ENCODE assay signal across 26 cellular contexts in the genomic region with DNA sequence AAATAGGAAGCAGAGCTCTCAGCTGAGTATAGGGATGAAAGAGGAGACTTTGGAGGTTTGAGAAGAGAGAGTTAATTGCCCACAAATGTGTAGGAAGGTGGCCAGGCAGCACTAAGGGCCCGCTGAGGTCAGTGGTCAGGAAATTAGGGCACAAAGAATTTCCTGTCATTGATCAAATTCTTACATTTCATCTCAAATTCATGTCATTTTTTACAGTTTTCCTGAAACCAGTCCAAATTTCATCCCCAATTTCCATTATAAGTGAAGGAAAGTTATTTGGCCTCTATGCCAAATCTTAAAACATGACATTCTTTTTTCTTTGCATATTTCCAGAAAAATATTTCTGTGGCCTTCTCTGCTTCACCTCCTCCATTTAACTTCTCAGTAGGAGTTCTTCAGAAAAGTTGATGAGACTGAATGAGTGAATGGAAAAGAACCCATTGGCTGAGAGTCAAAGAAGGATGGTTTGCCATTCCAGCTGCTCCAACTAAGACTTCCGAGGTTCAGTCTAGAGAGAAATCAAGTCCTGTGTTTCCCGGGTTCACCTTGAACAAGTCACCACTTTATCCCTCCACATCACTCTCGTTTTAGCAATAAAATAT.
DNase-seq lines count a peak whose midpoint lies in the region; ATAC-seq and TF ChIP-seq lines count a peak whose summit lies in the region.
"Had no signal": no experiment of that assay in that cellular context is flagged by ENCODE, and none has a peak within 500 bp of the region (broad histone marks: within the 10 kb centered on the region; RNA-seq: fewer than 3 reads in every experiment).

No MANE protein-coding gene starts in this region.

- H3F3A ChIP-seq in SK-N-SH (replicated peaks; ENCODE audit: insufficient read depth): no peaks in the 10 kb centered on the region

- H4K91ac ChIP-seq in neuronal stem cell (ENCODE audit: low read depth, low read length, poor library complexity): no peak overlapping the region

- no peak overlapping the region for H3K4me3 Mint-ChIP-seq in endodermal cell
- H3K4me3 Mint-ChIP-seq in activated T-cell treated with anti-CD3 and anti-CD28 coated beads, Interleukin-2, amount 50 U/mL, for 72 hours: no peak overlapping the region
- H3K4me3 Mint-ChIP-seq: CD8-positive, alpha-beta T cell had no signal

- peaks cover 31% of the 10 kb centered on the region for H3K9me3 Mint-ChIP-seq in endodermal cell
- peaks cover 6 to 9% of the 10 kb centered on the region in 2 donors for H3K9me3 Mint-ChIP-seq in activated T-cell treated with anti-CD3 and anti-CD28 coated beads, Interleukin-2, amount 50 U/mL, for 72 hours

- no peaks in the 10 kb centered on the region for H3K27me3 Mint-ChIP-seq in endodermal cell (ENCODE audit: insufficient read depth)
- no peaks in the 10 kb centered on the region for H3K27me3 Mint-ChIP-seq in activated T-cell treated with anti-CD3 and anti-CD28 coated beads, Interleukin-2, amount 50 U/mL, for 72 hours (ENCODE audit: low read depth)

- H2AFZ ChIP-seq in SK-N-SH (ENCODE audit: low read depth) (no peak overlapping the region), neuronal stem cell (ENCODE audit: low read length) (peak overlapping the region; percentile 58)
- H2AFZ ChIP-seq: PC-9 had no signal

- H3K27ac Mint-ChIP-seq in endodermal cell: no peak overlapping the region
- H3K27ac Mint-ChIP-seq in activated T-cell treated with anti-CD3 and anti-CD28 coated beads, Interleukin-2, amount 50 U/mL, for 72 hours: no peak overlapping the region
- H3K27ac Mint-ChIP-seq: CD8-positive, alpha-beta T cell had no signal

- CTCF ChIA-PET in SK-N-SH (lab: Yijun Ruan, JAX): no interaction called here

- H3K4me1 ChIP-seq in BLaER1 (peaks cover 39% of the 10 kb centered on the region), SK-N-SH (ENCODE audit: control insufficient read depth in 1 of 2, insufficient read depth in 2 of 2, low read depth in 1 of 2, low read length in 1 of 2) (no peaks in the 10 kb centered on the region), endodermal cell (ENCODE audit: control insufficient read depth, insufficient read depth, low read length) (peaks cover 8% of the 10 kb centered on the region), neuronal stem cell (ENCODE audit: control insufficient read depth in 2 of 2, insufficient read depth in 1 of 2, low read depth in 1 of 2, low read length in 2 of 2) (peaks cover 7 to 10% of the 10 kb centered on the region in 2 donors)
- H3K4me1 ChIP-seq: Caco-2, SJSA1 had no signal

- H3K9me3 ChIP-seq in BLaER1: peaks cover 32% of the 10 kb centered on the region
- H3K9me3 ChIP-seq in SK-N-SH: no peaks in the 10 kb centered on the region
- H3K9me3 ChIP-seq in endodermal cell (ENCODE audit: control insufficient read depth, low read length): peaks cover 20% of the 10 kb centered on the region
- H3K9me3 ChIP-seq in neuronal stem cell (replicated peaks in 1 of 2; ENCODE audit: control insufficient read depth in 2 of 2, insufficient read depth in 1 of 2, low read depth in 1 of 2, low read length in 2 of 2): peaks cover 3 to 27% of the 10 kb centered on the region in 2 donors
- H3K9me3 ChIP-seq: Caco-2 had no signal

- POLR2A ChIA-PET in SK-N-SH (lab: Yijun Ruan, JAX): no interaction called here

- WGBS in SK-N-SH (ENCODE audit: low lambda C conversion rate): 41% methylated on average over 4 of the region's 4 CpGs
- WGBS in endodermal cell (ENCODE audit: insufficient coverage in 1 of 2, insufficient read length in 1 of 2), 2 experiments: 78% methylated on average over 4 of the region's 4 CpGs; no CpG with 5 or more reads in 1 of the 2 experiments
- no CpG with 5 or more reads among the region's 4 CpGs for WGBS in neuronal stem cell (ENCODE audit: extremely low coverage in 2 of 2, insufficient read length in 2 of 2, insufficient replicate concordance in 1 of 2), 2 donors

- DNase-seq in SK-N-SH (no peak), endodermal cell (no peak), neuronal stem cell (ENCODE audit: low spot score) (no peak), NCI-H187 (lab: John Stamatoyannopoulos, UW) (no peak), NCI-H446 (lab: John Stamatoyannopoulos, UW) (no peak)
- no peak for DNase-seq in stimulated activated naive CD4-positive, alpha-beta T cell (lab: John Stamatoyannopoulos, UW)
- DNase-seq in activated T-cell treated with anti-CD3 and anti-CD28 coated beads, Interleukin-2, amount 50 U/mL, for 72 hours: no peak
- DNase-seq: AML-193; Caco-2; CD8-positive, alpha-beta T cell; HCEC 1CT; IMR-90; NCI-H1092; NCI-H1417 treated with DMSO at 0.1 percent for 48 hours; NCI-H1694 treated with DMSO at 0.1 percent for 48 hours; NCI-H2081 treated with DMSO at 0.1 percent for 48 hours; NCI-H2171; NCI-H524; NCI-H748 treated with DMSO at 0.1 percent for 48 hours; NK-92 treated with Interleukin-12 subunit alpha and Interleukin-12 subunit beta, amount 100 ng/mL, for 24 hours; PC-9 had no signal

- no peak overlapping the region for H3K18ac ChIP-seq in neuronal stem cell (ENCODE audit: low read length)

- peak overlapping the region; percentile 42 for H3K27ac ChIP-seq in BLaER1
- H3K27ac ChIP-seq in SK-N-SH (ENCODE audit: low read depth in 2 of 2, low read length in 1 of 2): no peak overlapping the region
- H3K27ac ChIP-seq in endodermal cell (ENCODE audit: low read depth, low read length): peak overlapping the region; percentile 67
- H3K27ac ChIP-seq in neuronal stem cell (replicated peaks; ENCODE audit: low read length): no peak overlapping the region
- H3K27ac ChIP-seq: C4-2B, PC-9, SJSA1 had no signal

- H2BK15ac ChIP-seq in neuronal stem cell (ENCODE audit: low read length): no peak overlapping the region

- H3K9me2 ChIP-seq in SK-N-SH: no peaks in the 10 kb centered on the region

- H3K36me3 ChIP-seq in BLaER1 (no peaks in the 10 kb centered on the region), SK-N-SH (replicated peaks in 1 of 2; ENCODE audit: control insufficient read depth in 1 of 2, insufficient read depth in 2 of 2, low read length in 1 of 2) (no peaks in the 10 kb centered on the region), endodermal cell (ENCODE audit: control insufficient read depth, insufficient read depth, low read length) (no peaks in the 10 kb centered on the region), neuronal stem cell (replicated peaks in 1 of 2; ENCODE audit: control insufficient read depth in 2 of 2, insufficient read depth in 2 of 2, low read length in 2 of 2) (no peaks in the 10 kb centered on the region)
- H3K36me3 ChIP-seq: SJSA1 had no signal

- H3K79me2 ChIP-seq in SK-N-SH (ENCODE audit: insufficient read depth): no peaks in the 10 kb centered on the region

- no peak overlapping the region for H3K23ac ChIP-seq in neuronal stem cell (ENCODE audit: low read depth, low read length, poor library complexity)

- H3K27me3 ChIP-seq in BLaER1 (no peaks in the 10 kb centered on the region), SK-N-SH (ENCODE audit: insufficient read depth) (no peaks in the 10 kb centered on the region), endodermal cell (ENCODE audit: control insufficient read depth, insufficient read depth, low read length, poor library complexity, severe bottlenecking) (no peaks in the 10 kb centered on the region), neuronal stem cell (ENCODE audit: control insufficient read depth in 3 of 3, insufficient read depth in 3 of 3, low read depth in 1 of 3, low read length in 3 of 3) (no peaks in the 10 kb centered on the region)
- H3K27me3 ChIP-seq: SJSA1 had no signal

- no peak overlapping the region for H2BK120ac ChIP-seq in neuronal stem cell (ENCODE audit: low read depth, low read length)

- no peak for TF ChIP-seq CTCF in SK-N-SH (IDR thresholded peaks at IDR 0.05)
- TF ChIP-seq CTCF in endodermal cell (conservative IDR thresholded peaks at IDR 0.05): no peak

- H3K36me3 Mint-ChIP-seq in endodermal cell (ENCODE audit: low read depth): peaks cover 2% of the 10 kb centered on the region
- H3K36me3 Mint-ChIP-seq in activated T-cell treated with anti-CD3 and anti-CD28 coated beads, Interleukin-2, amount 50 U/mL, for 72 hours (ENCODE audit: insufficient read depth in 2 of 2): no peaks in the 10 kb centered on the region

- H4K20me1 ChIP-seq in BLaER1 (no peaks in the 10 kb centered on the region), SK-N-SH (ENCODE audit: insufficient read depth) (no peaks in the 10 kb centered on the region)

- TF ChIP-seq EP300 in SK-N-SH (IDR thresholded peaks at IDR 0.05; ENCODE audit: borderline replicate concordance in 1 of 2, low read depth in 1 of 2, low read length in 1 of 2): no peak; a peak in 1 of 4 replicates

- no peak overlapping the region for H4K8ac ChIP-seq in neuronal stem cell (ENCODE audit: low read depth, low read length)

- no peak overlapping the region for H2AK5ac ChIP-seq in neuronal stem cell (ENCODE audit: low read depth, low read length)

- H3K4me3 ChIP-seq in BLaER1: 0 out of 2 replicates have a peak overlapping the region, but pooled peaks have one; percentile 1
- no peak overlapping the region for H3K4me3 ChIP-seq in SK-N-SH (ENCODE audit: low read depth in 2 of 2, low read length in 1 of 2)
- H3K4me3 ChIP-seq in endodermal cell (ENCODE audit: low read length): no peak overlapping the region
- no peak overlapping the region for H3K4me3 ChIP-seq in neuronal stem cell (ENCODE audit: low read length in 2 of 2)
- H3K4me3 ChIP-seq: GM12878, PC-9, SJSA1 had no signal

- H3K14ac ChIP-seq in neuronal stem cell (ENCODE audit: low read length): no peak overlapping the region

- H3K9ac ChIP-seq in BLaER1: no peak overlapping the region
- H3K9ac ChIP-seq in SK-N-SH: no peak overlapping the region
- no peak overlapping the region for H3K9ac ChIP-seq in endodermal cell (ENCODE audit: extremely low read depth, low read length, poor library complexity, severe bottlenecking)
- H3K9ac ChIP-seq in neuronal stem cell (ENCODE audit: low read depth, low read length, poor library complexity): no peak overlapping the region

- H3K79me1 ChIP-seq in neuronal stem cell (ENCODE audit: low read depth, low read length): no peaks in the 10 kb centered on the region

- H3K4me2 ChIP-seq in BLaER1 (peak overlapping the region; percentile 68), SK-N-SH (no peak overlapping the region), neuronal stem cell (ENCODE audit: insufficient read depth, low read length, poor library complexity, severe bottlenecking) (no peak overlapping the region)
- H3K4me2 ChIP-seq: PC-9 had no signal

- H2BK12ac ChIP-seq in neuronal stem cell (ENCODE audit: low read length): no peak overlapping the region

- TF ChIP-seq RAD21 in SK-N-SH (IDR thresholded peaks at IDR 0.05; ENCODE audit: low read length): no peak

- H3K4ac ChIP-seq in neuronal stem cell (ENCODE audit: low read length): no peak overlapping the region

- H2BK5ac ChIP-seq in neuronal stem cell (ENCODE audit: low read length): no peak overlapping the region

- peaks cover 15% of the 10 kb centered on the region for H3K4me1 Mint-ChIP-seq in endodermal cell
- no peaks in the 10 kb centered on the region for H3K4me1 Mint-ChIP-seq in activated T-cell treated with anti-CD3 and anti-CD28 coated beads, Interleukin-2, amount 50 U/mL, for 72 hours (ENCODE audit: low read depth)

- no peak for ATAC-seq in activated T-cell treated with anti-CD3 and anti-CD28 coated beads, Interleukin-2, amount 50 U/mL, for 72 hours (replicated peaks in 1 of 2)
- ATAC-seq: CD8-positive, alpha-beta T cell; GM12878; Right ventricle myocardium inferior had no signal

TF ChIP-seq in SK-N-SH, 30 proteins besides CTCF, POLR2A, EP300 and RAD21:
- TF ChIP-seq TCF12 (IDR thresholded peaks at IDR 0.05) (peak; percentile 6; the same call in 1 of the 2 replicates), FOXM1 (IDR thresholded peaks at IDR 0.05; ENCODE audit: low read depth) (no peak)

Comparison
In these comparisons a context has a peak if more than half of its experiments do, and no peak if none do; other contexts are left out.
1. H3K27ac ChIP-seq: peak in BLaER1 (single experiment) and endodermal cell (single experiment); none in SK-N-SH (0 of 2) and neuronal stem cell (single experiment).